In genomic region chr7:134356421-134356936, GRCh38 we compare ENCODE assay signal across 16 cellular contexts.
"Had no signal": no experiment of that assay in that cellular context is flagged by ENCODE, and none has a peak within 500 bp of the region (broad histone marks: within the 10 kb centered on the region; RNA-seq: fewer than 3 reads in every experiment).

No MANE protein-coding gene starts in this region.

- ATAC-seq: activated T-cell treated with anti-CD3 and anti-CD28 coated beads, Interleukin-2, amount 50 U/mL, for 72 hours; effector memory CD8-positive, alpha-beta T cell; foreskin keratinocyte; stimulated activated effector memory CD8-positive, alpha-beta T cell treated with anti-CD3 and anti-CD28 coated beads, Interleukin-12 subunit alpha, Interleukin-12 subunit beta, amount 100 ng/mL, for 72 hours; T-helper 17 cell had no signal

- H3K4me2 ChIP-seq: neural progenitor cell had no signal

- H3K27ac Mint-ChIP-seq: activated B cell treated with CpG ODN at 0.5 μM for 24 hours; activated CD4-positive, alpha-beta T cell treated with anti-CD3 and anti-CD28 coated beads, Interleukin-2, amount 10 ng/mL, durations not matched to agents 7 days and 5 days; activated naive CD8-positive, alpha-beta T cell; activated T-cell treated with anti-CD3 and anti-CD28 coated beads, Interleukin-2, amount 50 U/mL, for 72 hours; dendritic cell treated with granulocyte-macrophage colony-stimulating factor and Interleukin-4, amounts not matched to agents 40 ng/mL and 50 ng/mL, for 4 days; effector memory CD8-positive, alpha-beta T cell; neural progenitor cell; stimulated activated effector memory CD8-positive, alpha-beta T cell treated with anti-CD3 and anti-CD28 coated beads, Interleukin-12 subunit alpha, Interleukin-12 subunit beta, amount 100 ng/mL, for 72 hours; T-helper 17 cell had no signal

- H3K9me3 Mint-ChIP-seq: activated B cell treated with CpG ODN at 0.5 μM for 24 hours; activated CD4-positive, alpha-beta T cell treated with anti-CD3 and anti-CD28 coated beads, Interleukin-2, amount 10 ng/mL, durations not matched to agents 7 days and 5 days; activated T-cell treated with anti-CD3 and anti-CD28 coated beads, Interleukin-2, amount 50 U/mL, for 72 hours; central memory CD8-positive, alpha-beta T cell; dendritic cell treated with granulocyte-macrophage colony-stimulating factor and Interleukin-4, amounts not matched to agents 40 ng/mL and 50 ng/mL, for 4 days; effector memory CD8-positive, alpha-beta T cell; neural progenitor cell; stimulated activated effector memory CD8-positive, alpha-beta T cell treated with anti-CD3 and anti-CD28 coated beads, Interleukin-12 subunit alpha, Interleukin-12 subunit beta, amount 100 ng/mL, for 72 hours had no signal

- H3K36me3 Mint-ChIP-seq: activated naive CD8-positive, alpha-beta T cell; brain; neural progenitor cell; stimulated activated effector memory CD8-positive, alpha-beta T cell treated with anti-CD3 and anti-CD28 coated beads, Interleukin-12 subunit alpha, Interleukin-12 subunit beta, amount 100 ng/mL, for 72 hours had no signal

- H3K4me1 ChIP-seq: foreskin keratinocyte, lower lobe of right lung, neural progenitor cell had no signal

- H3K4me3 ChIP-seq: lower lobe of right lung, neural progenitor cell had no signal

- H3K27me3 ChIP-seq: neural progenitor cell had no signal

- H3K36me3 ChIP-seq: lower lobe of right lung, neural progenitor cell had no signal

- DNase-seq: activated B cell treated with CpG ODN at 0.5 μM for 24 hours; activated CD4-positive, alpha-beta T cell treated with anti-CD3 and anti-CD28 coated beads, Interleukin-2, amount 10 ng/mL, durations not matched to agents 7 days and 5 days; activated CD8-positive, alpha-beta memory T cell treated with anti-CD3 and anti-CD28 coated beads, Interleukin-2, amount 50 U/mL, for 48 hours; activated gamma-delta T cell; activated T-cell treated with anti-CD3 and anti-CD28 coated beads, Interleukin-2, amount 50 U/mL, for 72 hours; effector memory CD8-positive, alpha-beta T cell; foreskin keratinocyte; midbrain; T-helper 17 cell had no signal

- H3K9me3 ChIP-seq: lower lobe of right lung had no signal

- H3K27ac ChIP-seq: foreskin keratinocyte, lower lobe of right lung, neural progenitor cell had no signal

- H3K4me3 Mint-ChIP-seq: activated B cell treated with CpG ODN at 0.5 μM for 24 hours; activated CD4-positive, alpha-beta T cell treated with anti-CD3 and anti-CD28 coated beads, Interleukin-2, amount 10 ng/mL, durations not matched to agents 7 days and 5 days; activated naive CD8-positive, alpha-beta T cell; activated T-cell treated with anti-CD3 and anti-CD28 coated beads, Interleukin-2, amount 50 U/mL, for 72 hours; brain; central memory CD8-positive, alpha-beta T cell; dendritic cell treated with granulocyte-macrophage colony-stimulating factor and Interleukin-4, amounts not matched to agents 40 ng/mL and 50 ng/mL, for 4 days; effector memory CD8-positive, alpha-beta T cell; neural progenitor cell; stimulated activated effector memory CD8-positive, alpha-beta T cell treated with anti-CD3 and anti-CD28 coated beads, Interleukin-12 subunit alpha, Interleukin-12 subunit beta, amount 100 ng/mL, for 72 hours; T-helper 17 cell had no signal

- H3K4me1 Mint-ChIP-seq: activated B cell treated with CpG ODN at 0.5 μM for 24 hours; activated CD4-positive, alpha-beta T cell treated with anti-CD3 and anti-CD28 coated beads, Interleukin-2, amount 10 ng/mL, durations not matched to agents 7 days and 5 days; neural progenitor cell; stimulated activated effector memory CD8-positive, alpha-beta T cell treated with anti-CD3 and anti-CD28 coated beads, Interleukin-12 subunit alpha, Interleukin-12 subunit beta, amount 100 ng/mL, for 72 hours had no signal
